Comparison of ENCODE assay signal across 17 cellular contexts in the genomic region with DNA sequence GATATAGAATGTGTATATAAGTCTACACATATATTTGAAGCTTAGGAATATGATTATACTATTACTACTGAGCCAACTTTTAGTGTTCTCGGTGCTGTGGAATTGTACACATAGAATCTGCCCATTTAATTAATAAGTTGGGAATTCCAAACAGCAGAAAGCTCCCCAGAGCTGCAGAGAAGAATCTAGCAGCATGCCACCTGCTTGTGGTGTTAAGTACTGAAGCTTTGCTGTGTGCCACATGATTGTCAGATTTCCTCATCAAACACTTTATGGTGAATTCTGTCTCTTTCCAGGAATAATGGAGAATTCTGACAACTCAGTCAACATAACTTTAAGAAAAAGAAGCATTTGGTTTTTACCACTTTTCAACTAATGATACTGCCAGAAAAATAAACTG.
DNase-seq lines count a peak whose midpoint lies in the region; ATAC-seq, FAIRE-seq and TF ChIP-seq lines count a peak whose summit lies in the region.
"Had no signal": no experiment of that assay in that cellular context is flagged by ENCODE, and none has a peak within 500 bp of the region (broad histone marks: within the 10 kb centered on the region; RNA-seq: fewer than 3 reads in every experiment).

No MANE protein-coding gene starts in this region.

- in situ Hi-C loops in IMR-90 (cut with MboI; ENCODE audit: low sequenced_read_pairs): no loop called here
- in situ Hi-C loops in mammary epithelial cell (cut with MboI; ENCODE audit: low sequenced_read_pairs in 2 of 2): no loop called here

- H3K4me3 Mint-ChIP-seq in stimulated activated naive B cell treated with anti-CD40 and anti-IgM and Interleukin-4, amounts not matched to agents 10 μg/mL and 1 μg/mL and 100 μg/mL, for 72 hours: no peak overlapping the region
- H3K4me3 Mint-ChIP-seq: activated T-cell treated with anti-CD3 and anti-CD28 coated beads, Interleukin-2, amount 50 U/mL, for 24 hours; CD4-positive, alpha-beta memory T cell had no signal

- H3K27me3 Mint-ChIP-seq in stimulated activated naive B cell treated with anti-CD40 and anti-IgM and Interleukin-4, amounts not matched to agents 10 μg/mL and 1 μg/mL and 100 μg/mL, for 72 hours: no peaks in the 10 kb centered on the region
- H3K27me3 Mint-ChIP-seq: activated T-cell treated with anti-CD3 and anti-CD28 coated beads, Interleukin-2, amount 50 U/mL, for 24 hours had no signal

- H3K4me1 Mint-ChIP-seq in stimulated activated naive B cell treated with anti-CD40 and anti-IgM and Interleukin-4, amounts not matched to agents 10 μg/mL and 1 μg/mL and 100 μg/mL, for 72 hours: peaks cover 2 to 17% of the 10 kb centered on the region in 2 donors
- H3K4me1 Mint-ChIP-seq: CD4-positive, alpha-beta memory T cell had no signal

- dilution Hi-C loops in IMR-90 (cut with HindIII; ENCODE audit: low sequenced_read_pairs, unreplicated experiment) (no loop called here), mammary epithelial cell (cut with HindIII; ENCODE audit: low sequenced_read_pairs) (no loop called here)

- H3K27ac ChIP-seq in IMR-90 (ENCODE audit: insufficient read depth, low read length) (no peak overlapping the region), mammary epithelial cell (ENCODE audit: insufficient read depth, low read depth, low read length) (no peak overlapping the region)
- H3K27ac ChIP-seq: sigmoid colon had no signal

- no peaks in the 10 kb centered on the region for H3K36me3 Mint-ChIP-seq in stimulated activated naive B cell treated with anti-CD40 and anti-IgM and Interleukin-4, amounts not matched to agents 10 μg/mL and 1 μg/mL and 100 μg/mL, for 72 hours
- H3K36me3 Mint-ChIP-seq: CD4-positive, alpha-beta memory T cell had no signal

- no peak overlapping the region for H3K4me3 ChIP-seq in IMR-90 (ENCODE audit: insufficient read depth, low read depth, low read length)
- no peak overlapping the region for H3K4me3 ChIP-seq in mammary epithelial cell (replicated peaks in 1 of 3; ENCODE audit: insufficient read depth in 1 of 3, low read depth in 2 of 3, low read length in 3 of 3)
- H3K4me3 ChIP-seq: sigmoid colon had no signal

- H2AK9ac ChIP-seq in IMR-90 (replicated peaks; ENCODE audit: low read depth, low read length, poor library complexity): no peak overlapping the region

- H3K9ac ChIP-seq in IMR-90 (ENCODE audit: low read depth, low read length) (no peak overlapping the region), mammary epithelial cell (ENCODE audit: insufficient read depth, low read length) (no peak overlapping the region)

- ATAC-seq in IMR-90 (ENCODE audit: low read depth): peak; percentile 69; the same call in 1 of the 2 replicates
- no peak for ATAC-seq in HG03342 (IDR thresholded peaks at IDR 0.05; ENCODE audit: unreplicated experiment)
- no peak for ATAC-seq in stimulated activated naive B cell treated with anti-CD40 and anti-IgM and Interleukin-4, amounts not matched to agents 10 μg/mL and 1 μg/mL and 100 μg/mL, for 72 hours (replicated peaks)
- no peak for ATAC-seq in HG03442 (IDR thresholded peaks at IDR 0.05; ENCODE audit: unreplicated experiment)

- H2BK20ac ChIP-seq in IMR-90 (ENCODE audit: low read depth, low read length): no peak overlapping the region

- H4K91ac ChIP-seq in IMR-90 (ENCODE audit: insufficient read depth, low read depth, low read length): no peak overlapping the region

- peaks cover 17% of the 10 kb centered on the region for H3K79me2 ChIP-seq in mammary epithelial cell (ENCODE audit: insufficient read depth, low read length)

- no peak overlapping the region for H3K14ac ChIP-seq in IMR-90 (replicated peaks; ENCODE audit: low read depth, low read length)

- FAIRE-seq in frontal cortex (lab: Jason Lieb, UNC): no peak

- H3K4me1 ChIP-seq in IMR-90 (ENCODE audit: control insufficient read depth, insufficient read depth, low read length) (peaks cover 2% of the 10 kb centered on the region), mammary epithelial cell (ENCODE audit: insufficient read depth, low read length) (no peaks in the 10 kb centered on the region)

- no peaks in the 10 kb centered on the region for H3K9me3 Mint-ChIP-seq in stimulated activated naive B cell treated with anti-CD40 and anti-IgM and Interleukin-4, amounts not matched to agents 10 μg/mL and 1 μg/mL and 100 μg/mL, for 72 hours
- H3K9me3 Mint-ChIP-seq: activated T-cell treated with anti-CD3 and anti-CD28 coated beads, Interleukin-2, amount 50 U/mL, for 24 hours had no signal

- H3K18ac ChIP-seq in IMR-90 (ENCODE audit: low read depth, low read length): no peak overlapping the region

- intact Hi-C loops in IMR-90 (cut with micrococcal nuclease) (loop anchor here (5.0 kb wide), 1 partner anchor 266 kb away; no protein-coding TSS in a partner anchor), mammary epithelial cell (cut with micrococcal nuclease) (no loop called here)

- H3K27ac Mint-ChIP-seq in stimulated activated naive B cell treated with anti-CD40 and anti-IgM and Interleukin-4, amounts not matched to agents 10 μg/mL and 1 μg/mL and 100 μg/mL, for 72 hours: no peak overlapping the region
- H3K27ac Mint-ChIP-seq: activated T-cell treated with anti-CD3 and anti-CD28 coated beads, Interleukin-2, amount 50 U/mL, for 24 hours; CD4-positive, alpha-beta memory T cell had no signal

- WGBS in IMR-90 (ENCODE audit: extremely low coverage in 2 of 2, insufficient read length in 1 of 2), 2 experiments: no CpG with 5 or more reads among the region's 1 CpG
- WGBS in mammary epithelial cell (ENCODE audit: low coverage, missing lambda C conversion rate): 47% methylated on average over 1 of the region's 1 CpG

- no peak overlapping the region for H2BK5ac ChIP-seq in IMR-90 (ENCODE audit: low read depth, low read length, poor library complexity, severe bottlenecking)

- peaks cover 40% of the 10 kb centered on the region for H3K36me3 ChIP-seq in IMR-90 (ENCODE audit: control insufficient read depth, insufficient read depth, low read length)
- H3K36me3 ChIP-seq in mammary epithelial cell (ENCODE audit: insufficient read depth, low read length): peaks cover 19% of the 10 kb centered on the region

- H4K5ac ChIP-seq in IMR-90 (ENCODE audit: low read depth, low read length): no peak overlapping the region

- DNase-seq in AG08395 (ENCODE audit: low spot score) (peak; percentile 20), IMR-90 (peak; percentile 29), mammary epithelial cell (peak; percentile 12), left kidney (ENCODE audit: low read depth, low spot score) (peak; percentile 18), frontal cortex (ENCODE audit: low spot score in 2 of 2) (no peak)
- DNase-seq in stimulated activated naive B cell treated with anti-CD40 and anti-IgM and Interleukin-4, amounts not matched to agents 10 μg/mL and 1 μg/mL and 100 μg/mL, for 72 hours: no peak
- DNase-seq: activated CD4-positive, CD25-positive, alpha-beta regulatory T cell; activated T-cell treated with anti-CD3 and anti-CD28 coated beads, Interleukin-2, amount 50 U/mL, for 24 hours; CD4-positive, alpha-beta memory T cell; cerebellar nuclear complex; KG1; NCI-H345; SHP77 treated with DMSO at 0.1 percent for 48 hours; sigmoid colon; trophoblast cell had no signal

- TF ChIP-seq CTCF in IMR-90 (conservative IDR thresholded peaks at IDR 0.05; ENCODE audit: low read depth, low read length) (peak; percentile 31), mammary epithelial cell (conservative IDR thresholded peaks at IDR 0.05 in 1 of 2, IDR thresholded peaks at IDR 0.05 in 1 of 2; ENCODE audit: extremely low read depth in 1 of 2, insufficient read depth in 1 of 2, low read depth in 1 of 2, low read length in 2 of 2) (peak; percentile 7 to 29)

- no peak overlapping the region for H2AK5ac ChIP-seq in IMR-90 (ENCODE audit: low read depth, low read length)

- H3K4ac ChIP-seq in IMR-90 (ENCODE audit: low read depth, low read length): no peak overlapping the region

- H4K20me1 ChIP-seq in IMR-90 (ENCODE audit: insufficient read depth, low read length) (no peaks in the 10 kb centered on the region), mammary epithelial cell (ENCODE audit: insufficient read depth, low read length) (no peaks in the 10 kb centered on the region)

- H2BK15ac ChIP-seq in IMR-90 (ENCODE audit: low read depth, low read length): no peak overlapping the region

- H3K27me3 ChIP-seq in IMR-90 (ENCODE audit: control insufficient read depth, insufficient read depth, low read length): no peaks in the 10 kb centered on the region
- H3K27me3 ChIP-seq in mammary epithelial cell (ENCODE audit: insufficient read depth, low read length): no peaks in the 10 kb centered on the region
- H3K27me3 ChIP-seq: sigmoid colon had no signal

- no peak overlapping the region for H2BK120ac ChIP-seq in IMR-90 (ENCODE audit: low read depth, low read length)

- TF ChIP-seq RAD21 in IMR-90 (IDR thresholded peaks at IDR 0.05; ENCODE audit: low read length): peak; percentile 43

- no peak for TF ChIP-seq POLR2A in IMR-90 (IDR thresholded peaks at IDR 0.05; ENCODE audit: low read depth, low read length)

- BruUV-seq in IMR-90 (replicated peaks; lab: Mats Ljungman, UMichigan): no TSS peak
- no TSS peak for BruUV-seq in mammary epithelial cell (replicated peaks; lab: Mats Ljungman, UMichigan)

- no peak overlapping the region for H3K56ac ChIP-seq in IMR-90 (ENCODE audit: extremely low read depth, insufficient read depth, low read length)

- no peak overlapping the region for H4K8ac ChIP-seq in IMR-90 (ENCODE audit: low read depth in 2 of 2, low read length in 2 of 2)

- POLR2A ChIA-PET in IMR-90 (lab: Charles Lee; ENCODE audit: unreplicated experiment): no interaction called here

- H3K79me1 ChIP-seq in IMR-90 (ENCODE audit: low read depth in 1 of 2, low read length in 2 of 2): peaks cover 0 to 8% of the 10 kb centered on the region in 2 experiments; a peak in 2 of 4 replicates

- no peak overlapping the region for H3K4me2 ChIP-seq in IMR-90 (ENCODE audit: low read depth, low read length)
- H3K4me2 ChIP-seq in mammary epithelial cell (ENCODE audit: insufficient read depth, low read depth, low read length): no peak overlapping the region

- H2AFZ ChIP-seq in IMR-90 (replicated peaks; ENCODE audit: low read length, poor library complexity) (no peak overlapping the region), mammary epithelial cell (ENCODE audit: low read depth, low read length) (no peak overlapping the region)

- CTCF ChIA-PET in IMR-90 (lab: Yijun Ruan, JAX): interaction anchor here (1.0 to 1.2 kb wide), 2 partner anchors 9 to 44 kb away, joined by 3 to 4 read pairs; no protein-coding TSS in a partner anchor
- CTCF ChIA-PET in mammary epithelial cell (lab: Charles Lee; ENCODE audit: low non-redundant PET): interaction anchor here (0.6 kb wide), 1 partner anchor 133 kb away, joined by 3 read pairs; no protein-coding TSS in a partner anchor

- H3K9me3 ChIP-seq in IMR-90 (ENCODE audit: control insufficient read depth, insufficient read depth, low read length) (peaks cover 3% of the 10 kb centered on the region; the same call in 1 of the 2 replicates), mammary epithelial cell (replicated peaks; ENCODE audit: insufficient read depth, low read length) (no peaks in the 10 kb centered on the region)
- H3K9me3 ChIP-seq: sigmoid colon had no signal

- peaks cover 4% of the 10 kb centered on the region; the same call in 1 of the 2 replicates for H3K9me1 ChIP-seq in IMR-90 (ENCODE audit: insufficient read depth, low read length)

- no peak overlapping the region for H3K23ac ChIP-seq in IMR-90 (ENCODE audit: low read depth, low read length)

TF ChIP-seq in IMR-90, 13 proteins besides CTCF, POLR2A, EP300 and RAD21 (continues in another document):
- TF ChIP-seq SMC3 (IDR thresholded peaks at IDR 0.05; ENCODE audit: low read depth, low read length): peak; percentile 44

Comparison
In these comparisons a context has a peak if more than half of its experiments do, and no peak if none do; other contexts are left out.
1. DNase-seq: peak in AG08395 (single experiment), IMR-90 (single experiment), mammary epithelial cell (single experiment) and left kidney (single experiment); none in stimulated activated naive B cell treated with anti-CD40 and anti-IgM and Interleukin-4, amounts not matched to agents 10 μg/mL and 1 μg/mL and 100 μg/mL, for 72 hours (single experiment) and frontal cortex (0 of 2).